Comparison of ENCODE assay signal across 18 cellular contexts in genomic region chr5:81842795-81843377, GRCh38.
DNase-seq lines count a peak whose midpoint lies in the region; ATAC-seq and TF ChIP-seq lines count a peak whose summit lies in the region.
"Had no signal": no experiment of that assay in that cellular context is flagged by ENCODE, and none has a peak within 500 bp of the region (broad histone marks: within the 10 kb centered on the region; RNA-seq: fewer than 3 reads in every experiment).

No MANE protein-coding gene starts in this region.

- in situ Hi-C loops in mammary epithelial cell (cut with MboI; ENCODE audit: low sequenced_read_pairs in 2 of 2) = loop anchor here in 1 of 2 donors (25.0 kb wide), 1 partner anchor 331 kb away; no protein-coding TSS in a partner anchor

- peak overlapping the region; percentile 42 for H3K27ac Mint-ChIP-seq in osteocyte (ENCODE audit: unreplicated experiment)
- H3K27ac Mint-ChIP-seq: T-helper 17 cell had no signal

- intact Hi-C loops in mammary epithelial cell (cut with micrococcal nuclease) = no loop called here

- H3K9me3 ChIP-seq in Loucy (ENCODE audit: insufficient read depth, low read depth, low read length) (no peaks in the 10 kb centered on the region), mammary epithelial cell (replicated peaks; ENCODE audit: insufficient read depth, low read length) (no peaks in the 10 kb centered on the region)
- H3K9me3 ChIP-seq: adrenal gland had no signal

- H3K4me1 Mint-ChIP-seq in osteocyte (ENCODE audit: unreplicated experiment) = peaks cover 19% of the 10 kb centered on the region

- H3K4me2 ChIP-seq in Loucy (ENCODE audit: low read depth, low read length, poor library complexity, severe bottlenecking) = no peak overlapping the region
- H3K4me2 ChIP-seq in mammary epithelial cell (ENCODE audit: insufficient read depth, low read depth, low read length) = peak overlapping the region; percentile 41

- dilution Hi-C loops in mammary epithelial cell (cut with HindIII; ENCODE audit: low sequenced_read_pairs) = no loop called here

- no TSS peak for BruUV-seq in mammary epithelial cell (replicated peaks; lab: Mats Ljungman, UMichigan)

- TF ChIP-seq CTCF in Loucy (conservative IDR thresholded peaks at IDR 0.05; ENCODE audit: low read length) = no peak
- no peak for TF ChIP-seq CTCF in mammary epithelial cell (conservative IDR thresholded peaks at IDR 0.05 in 1 of 2, IDR thresholded peaks at IDR 0.05 in 1 of 2; ENCODE audit: extremely low read depth in 1 of 2, insufficient read depth in 1 of 2, low read depth in 1 of 2, low read length in 2 of 2)
- TF ChIP-seq CTCF in osteocyte (IDR thresholded peaks at IDR 0.05) = no peak

- no peak overlapping the region for H3K9ac ChIP-seq in Loucy (ENCODE audit: low read depth, low read length, poor library complexity, severe bottlenecking)
- no peak overlapping the region for H3K9ac ChIP-seq in mammary epithelial cell (ENCODE audit: insufficient read depth, low read length)

- H3K36me3 Mint-ChIP-seq in osteocyte (ENCODE audit: unreplicated experiment) = no peaks in the 10 kb centered on the region
- H3K36me3 Mint-ChIP-seq: naive B cell had no signal

- H2AFZ ChIP-seq in Loucy (ENCODE audit: low read length) = peak overlapping the region; percentile 54; the same call in 1 of the 2 replicates
- peak overlapping the region; percentile 79 for H2AFZ ChIP-seq in mammary epithelial cell (ENCODE audit: low read depth, low read length)

- H3K36me3 ChIP-seq in Loucy (ENCODE audit: insufficient read depth, low read length) (no peaks in the 10 kb centered on the region), mammary epithelial cell (ENCODE audit: insufficient read depth, low read length) (no peaks in the 10 kb centered on the region)
- H3K36me3 ChIP-seq: adrenal gland had no signal

- H3K79me2 ChIP-seq in Loucy (ENCODE audit: insufficient read depth, low read length) (no peaks in the 10 kb centered on the region), mammary epithelial cell (ENCODE audit: insufficient read depth, low read length) (no peaks in the 10 kb centered on the region)

- no peaks in the 10 kb centered on the region for H3K27me3 Mint-ChIP-seq in osteocyte (ENCODE audit: unreplicated experiment)
- H3K27me3 Mint-ChIP-seq: T-helper 17 cell had no signal

- TF ChIP-seq POLR2A in GM18505 (IDR thresholded peaks at IDR 0.05; ENCODE audit: borderline replicate concordance, extremely low read depth, insufficient read depth, insufficient read length) = no peak

- DNase-seq in DMS79 (lab: John Stamatoyannopoulos, UW) (peak; percentile 2), DMS79 treated with DMSO at 0.1 percent for 48 hours (lab: John Stamatoyannopoulos, UW) (no peak), mammary epithelial cell (peak; percentile 69), osteocyte (ENCODE audit: extremely low spot score, unreplicated experiment) (no peak), EL (no peak)
- DNase-seq: activated CD4-positive, CD25-positive, alpha-beta regulatory T cell; adrenal gland; GDM1; H7; naive B cell; NCI-H1930; NCI-H526 treated with DMSO at 0.1 percent for 48 hours; stimulated activated CD4-positive, alpha-beta T cell treated with anti-CD3 and anti-CD28 coated beads, Interleukin-15, amount 100 ng/mL, for 24 hours; stimulated activated naive CD8-positive, alpha-beta T cell treated with anti-CD3 and anti-CD28 coated beads, Interleukin-15, Interleukin-2, amounts not matched to agents 100 U/mL and 50 U/mL, for 24 hours; T-helper 17 cell had no signal

- CTCF ChIA-PET in mammary epithelial cell (lab: Charles Lee; ENCODE audit: low non-redundant PET) = interaction anchor here (0.5 kb wide), 1 partner anchor 418 kb away, joined by 7 read pairs; no protein-coding TSS in a partner anchor

- H3K27me3 ChIP-seq in Loucy (ENCODE audit: insufficient read depth, low read length, poor library complexity, severe bottlenecking) = no peaks in the 10 kb centered on the region
- no peaks in the 10 kb centered on the region for H3K27me3 ChIP-seq in mammary epithelial cell (ENCODE audit: insufficient read depth, low read length)
- H3K27me3 ChIP-seq: adrenal gland had no signal

- H3K4me3 ChIP-seq in Loucy (ENCODE audit: low read length, poor library complexity, severe bottlenecking) = no peak overlapping the region
- no peak overlapping the region for H3K4me3 ChIP-seq in mammary epithelial cell (replicated peaks in 1 of 3; ENCODE audit: insufficient read depth in 1 of 3, low read depth in 2 of 3, low read length in 3 of 3)
- H3K4me3 ChIP-seq: adrenal gland had no signal

- no peaks in the 10 kb centered on the region for H3F3A ChIP-seq in Loucy (ENCODE audit: low read depth)

- no peaks in the 10 kb centered on the region for H3K9me2 ChIP-seq in Loucy (replicated peaks; ENCODE audit: low read depth, low read length)

- ATAC-seq in HG03139 (IDR thresholded peaks at IDR 0.05; ENCODE audit: unreplicated experiment) (no peak), GM18505 (IDR thresholded peaks at IDR 0.05; ENCODE audit: unreplicated experiment) (no peak)
- ATAC-seq: stimulated activated naive CD8-positive, alpha-beta T cell treated with anti-CD3 and anti-CD28 coated beads, Interleukin-15, Interleukin-2, amounts not matched to agents 100 U/mL and 50 U/mL, for 24 hours; T-helper 17 cell had no signal

- H3K27ac ChIP-seq in mammary epithelial cell (ENCODE audit: insufficient read depth, low read depth, low read length) = no peak overlapping the region
- H3K27ac ChIP-seq: adrenal gland had no signal

- H3K4me1 ChIP-seq in Loucy (ENCODE audit: insufficient read depth, low read length, poor library complexity, severe bottlenecking) = peaks cover 11% of the 10 kb centered on the region
- H3K4me1 ChIP-seq in mammary epithelial cell (ENCODE audit: insufficient read depth, low read length) = peaks cover 3% of the 10 kb centered on the region
- H3K4me1 ChIP-seq: adrenal gland had no signal

- H4K20me1 ChIP-seq in Loucy (ENCODE audit: insufficient read depth, low read length, poor library complexity, severe bottlenecking) = no peaks in the 10 kb centered on the region
- no peaks in the 10 kb centered on the region for H4K20me1 ChIP-seq in mammary epithelial cell (ENCODE audit: insufficient read depth, low read length)

- no peak overlapping the region for H3K4me3 Mint-ChIP-seq in osteocyte (ENCODE audit: unreplicated experiment)
- H3K4me3 Mint-ChIP-seq: naive B cell, T-helper 17 cell had no signal

- whole genome bisulfite sequencing in mammary epithelial cell (ENCODE audit: low coverage, missing lambda C conversion rate) = 38% methylated on average over 6 of the region's 6 CpGs

- H3K9me3 Mint-ChIP-seq in osteocyte (ENCODE audit: unreplicated experiment) = no peaks in the 10 kb centered on the region
- H3K9me3 Mint-ChIP-seq: naive B cell had no signal

Comparison
In these comparisons a context has a peak if more than half of its experiments do, and no peak if none do; other contexts are left out.
1. DNase-seq: peak in DMS79 (single experiment) and mammary epithelial cell (single experiment); none in DMS79 treated with DMSO at 0.1 percent for 48 hours (single experiment), osteocyte (single experiment) and EL (single experiment).